In the genomic region with DNA sequence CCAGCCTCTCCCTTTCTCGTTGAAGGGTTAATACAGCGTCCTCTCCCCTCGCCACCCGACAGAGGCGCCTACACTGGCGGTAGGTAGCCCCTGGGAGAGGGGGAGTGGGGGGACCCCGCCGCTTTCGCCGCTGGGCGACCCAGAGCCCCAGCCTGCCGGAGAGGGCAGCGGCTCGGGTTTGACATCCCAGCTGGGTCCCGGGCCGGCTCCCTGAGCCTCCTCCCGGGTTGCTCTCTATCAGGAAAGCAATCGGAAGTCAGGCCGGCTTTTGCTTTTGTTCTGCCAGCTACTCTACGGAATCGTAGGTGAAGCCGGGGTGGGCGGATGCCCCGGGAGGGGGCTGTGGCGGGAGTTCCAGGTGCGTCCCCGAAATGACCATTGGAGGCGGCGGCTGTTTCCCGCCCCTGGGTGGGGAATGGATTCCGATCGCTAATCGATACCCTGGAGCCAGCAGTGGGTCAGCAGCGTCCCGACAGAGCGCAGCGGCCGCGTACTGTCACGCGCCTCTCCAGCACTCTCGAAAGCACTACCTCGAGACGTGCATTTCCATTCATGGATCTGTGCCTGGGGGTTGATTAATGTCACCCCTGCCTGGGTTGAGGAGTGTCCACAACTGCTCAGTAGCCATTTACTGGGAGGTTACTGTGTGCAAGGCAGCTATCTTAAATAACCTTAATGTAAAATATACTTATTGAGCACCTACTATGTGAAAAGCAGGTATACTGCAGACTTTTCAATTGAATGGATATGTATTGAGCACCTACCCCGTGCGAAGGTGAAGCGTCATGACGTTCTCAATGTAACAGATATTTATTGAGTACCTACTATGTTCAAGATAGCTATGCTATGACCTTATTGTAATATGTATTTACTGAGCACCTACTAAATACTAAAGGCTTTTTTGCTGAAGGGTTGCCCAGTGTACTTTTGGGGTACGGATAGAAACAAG, we compare ENCODE assay signal across 8 cellular contexts. TPM values are rescaled to one million over a fixed set of nuclear protein-coding genes. Genes with fewer than 3 reads are reported as not detected.
DNase-seq lines count a peak whose midpoint lies in the region; ATAC-seq lines count a peak whose summit lies in the region.

No MANE protein-coding gene starts in this region.

- peaks cover 3% of the 10 kb centered on the region for H3K9me3 Mint-ChIP-seq in activated naive CD4-positive, alpha-beta T cell treated with anti-CD3 and anti-CD28 coated beads, Interleukin-2, amount 50 U/mL, for 24 hours
- H3K9me3 Mint-ChIP-seq in activated naive CD4-positive, alpha-beta T cell treated with anti-CD3 and anti-CD28 coated beads for 36 hours, result peaks cover 3% of the 10 kb centered on the region
- H3K9me3 Mint-ChIP-seq in activated naive CD8-positive, alpha-beta T cell treated with anti-CD3 and anti-CD28 coated beads, Interleukin-2, amount 10 ng/mL, durations not matched to agents 7 days and 5 days, result peaks cover 3% of the 10 kb centered on the region
- H3K9me3 Mint-ChIP-seq in stimulated activated effector memory CD8-positive, alpha-beta T cell treated with anti-CD3 and anti-CD28 coated beads, Interleukin-12 subunit alpha, Interleukin-12 subunit beta, amount 100 ng/mL, for 72 hours, result peaks cover 1% of the 10 kb centered on the region

- no peak overlapping the region for H3K27ac Mint-ChIP-seq in activated naive CD4-positive, alpha-beta T cell treated with anti-CD3 and anti-CD28 coated beads, Interleukin-2, amount 50 U/mL, for 24 hours
- no peak overlapping the region for H3K27ac Mint-ChIP-seq in activated naive CD4-positive, alpha-beta T cell treated with anti-CD3 and anti-CD28 coated beads for 36 hours
- no peak overlapping the region for H3K27ac Mint-ChIP-seq in activated naive CD8-positive, alpha-beta T cell treated with anti-CD3 and anti-CD28 coated beads, Interleukin-2, amount 10 ng/mL, durations not matched to agents 7 days and 5 days
- no peak overlapping the region for H3K27ac Mint-ChIP-seq in stimulated activated effector memory CD8-positive, alpha-beta T cell treated with anti-CD3 and anti-CD28 coated beads, Interleukin-12 subunit alpha, Interleukin-12 subunit beta, amount 100 ng/mL, for 72 hours

- intact Hi-C loops in activated naive CD4-positive, alpha-beta T cell treated with anti-CD3 and anti-CD28 coated beads for 36 hours (cut with micrococcal nuclease), result no loop called here

- DNase-seq in activated naive CD4-positive, alpha-beta T cell treated with anti-CD3 and anti-CD28 coated beads for 36 hours, result no peak
- peak; percentile 35 for DNase-seq in activated naive CD8-positive, alpha-beta T cell treated with anti-CD3 and anti-CD28 coated beads, Interleukin-2, amount 10 ng/mL, durations not matched to agents 7 days and 5 days
- DNase-seq in iPS-NIHi11 (ENCODE audit: low spot score) (peak; percentile 35), cerebellum (ENCODE audit: low spot score) (no peak), SKM-1 treated with dmso at 0.1 percent for 144 hours (lab: John Stamatoyannopoulos, UW; ENCODE audit: unreplicated experiment) (no peak)
- DNase-seq in stimulated activated effector memory CD8-positive, alpha-beta T cell treated with anti-CD3 and anti-CD28 coated beads, Interleukin-12 subunit alpha, Interleukin-12 subunit beta, amount 100 ng/mL, for 72 hours (ENCODE audit: low spot score in 2 of 2), result no peak

- no peaks in the 10 kb centered on the region for H3K36me3 Mint-ChIP-seq in activated naive CD4-positive, alpha-beta T cell treated with anti-CD3 and anti-CD28 coated beads, Interleukin-2, amount 50 U/mL, for 24 hours
- peaks cover 2% of the 10 kb centered on the region for H3K36me3 Mint-ChIP-seq in activated naive CD4-positive, alpha-beta T cell treated with anti-CD3 and anti-CD28 coated beads for 36 hours (ENCODE audit: low read depth)
- no peaks in the 10 kb centered on the region for H3K36me3 Mint-ChIP-seq in activated naive CD8-positive, alpha-beta T cell treated with anti-CD3 and anti-CD28 coated beads, Interleukin-2, amount 10 ng/mL, durations not matched to agents 7 days and 5 days
- H3K36me3 Mint-ChIP-seq in stimulated activated effector memory CD8-positive, alpha-beta T cell treated with anti-CD3 and anti-CD28 coated beads, Interleukin-12 subunit alpha, Interleukin-12 subunit beta, amount 100 ng/mL, for 72 hours, result no peaks in the 10 kb centered on the region

- CTCF ChIA-PET in activated naive CD4-positive, alpha-beta T cell treated with anti-CD3 and anti-CD28 coated beads for 36 hours (lab: Charles Lee), result no interaction called here

- H3K4me3 Mint-ChIP-seq in activated naive CD4-positive, alpha-beta T cell treated with anti-CD3 and anti-CD28 coated beads, Interleukin-2, amount 50 U/mL, for 24 hours, result peak overlapping the region; percentile 47
- no peak overlapping the region for H3K4me3 Mint-ChIP-seq in activated naive CD4-positive, alpha-beta T cell treated with anti-CD3 and anti-CD28 coated beads for 36 hours
- H3K4me3 Mint-ChIP-seq in activated naive CD8-positive, alpha-beta T cell treated with anti-CD3 and anti-CD28 coated beads, Interleukin-2, amount 10 ng/mL, durations not matched to agents 7 days and 5 days, result peak overlapping the region; percentile 30
- H3K4me3 Mint-ChIP-seq in stimulated activated effector memory CD8-positive, alpha-beta T cell treated with anti-CD3 and anti-CD28 coated beads, Interleukin-12 subunit alpha, Interleukin-12 subunit beta, amount 100 ng/mL, for 72 hours, result peak overlapping the region; percentile 28

- peaks cover 50% of the 10 kb centered on the region for H3K27me3 Mint-ChIP-seq in activated naive CD4-positive, alpha-beta T cell treated with anti-CD3 and anti-CD28 coated beads, Interleukin-2, amount 50 U/mL, for 24 hours
- H3K27me3 Mint-ChIP-seq in activated naive CD4-positive, alpha-beta T cell treated with anti-CD3 and anti-CD28 coated beads for 36 hours (ENCODE audit: low read depth), result peaks cover 49% of the 10 kb centered on the region
- peaks cover 49% of the 10 kb centered on the region for H3K27me3 Mint-ChIP-seq in activated naive CD8-positive, alpha-beta T cell treated with anti-CD3 and anti-CD28 coated beads, Interleukin-2, amount 10 ng/mL, durations not matched to agents 7 days and 5 days

- ATAC-seq in activated naive CD8-positive, alpha-beta T cell treated with anti-CD3 and anti-CD28 coated beads, Interleukin-2, amount 10 ng/mL, durations not matched to agents 7 days and 5 days (ENCODE audit: low read depth), result no peak
- no peak for ATAC-seq in stimulated activated effector memory CD8-positive, alpha-beta T cell treated with anti-CD3 and anti-CD28 coated beads, Interleukin-12 subunit alpha, Interleukin-12 subunit beta, amount 100 ng/mL, for 72 hours
- no peak for ATAC-seq in HG03280 (IDR thresholded peaks at IDR 0.05; ENCODE audit: unreplicated experiment)

- H3K4me1 Mint-ChIP-seq in activated naive CD4-positive, alpha-beta T cell treated with anti-CD3 and anti-CD28 coated beads, Interleukin-2, amount 50 U/mL, for 24 hours, result peaks cover 3% of the 10 kb centered on the region
- peaks cover 3% of the 10 kb centered on the region for H3K4me1 Mint-ChIP-seq in activated naive CD4-positive, alpha-beta T cell treated with anti-CD3 and anti-CD28 coated beads for 36 hours (ENCODE audit: low read depth)
- H3K4me1 Mint-ChIP-seq in activated naive CD8-positive, alpha-beta T cell treated with anti-CD3 and anti-CD28 coated beads, Interleukin-2, amount 10 ng/mL, durations not matched to agents 7 days and 5 days, result no peaks in the 10 kb centered on the region
- no peaks in the 10 kb centered on the region for H3K4me1 Mint-ChIP-seq in stimulated activated effector memory CD8-positive, alpha-beta T cell treated with anti-CD3 and anti-CD28 coated beads, Interleukin-12 subunit alpha, Interleukin-12 subunit beta, amount 100 ng/mL, for 72 hours

- POLR2A ChIA-PET in activated naive CD8-positive, alpha-beta T cell treated with anti-CD3 and anti-CD28 coated beads, Interleukin-2, amount 10 ng/mL, durations not matched to agents 7 days and 5 days (lab: Charles Lee), result no interaction called here

RNA-seq across cellular contexts. Expression of a gene that starts 1.1 kb away (rescaled TPM):
- total RNA-seq in activated naive CD4-positive, alpha-beta T cell treated with anti-CD3 and anti-CD28 coated beads for 36 hours, result not detected
- not detected for total RNA-seq in activated naive CD8-positive, alpha-beta T cell treated with anti-CD3 and anti-CD28 coated beads, Interleukin-2, amount 10 ng/mL, durations not matched to agents 7 days and 5 days
- 19.5 TPM for total RNA-seq in cerebellum

Comparison
In these comparisons a context has a peak if more than half of its experiments do, and no peak if none do; other contexts are left out.
1. DNase-seq: peak in activated naive CD8-positive, alpha-beta T cell treated with anti-CD3 and anti-CD28 coated beads, Interleukin-2, amount 10 ng/mL, durations not matched to agents 7 days and 5 days (single experiment) and iPS-NIHi11 (single experiment); none in activated naive CD4-positive, alpha-beta T cell treated with anti-CD3 and anti-CD28 coated beads for 36 hours (single experiment), stimulated activated effector memory CD8-positive, alpha-beta T cell treated with anti-CD3 and anti-CD28 coated beads, Interleukin-12 subunit alpha, Interleukin-12 subunit beta, amount 100 ng/mL, for 72 hours (0 of 2), cerebellum (single experiment) and SKM-1 treated with dmso at 0.1 percent for 144 hours (single experiment).
2. RNA of a gene that starts 1.1 kb away (total RNA-seq): 19.5 TPM in cerebellum (single experiment); not detected in activated naive CD4-positive, alpha-beta T cell treated with anti-CD3 and anti-CD28 coated beads for 36 hours and not detected in activated naive CD8-positive, alpha-beta T cell treated with anti-CD3 and anti-CD28 coated beads, Interleukin-2, amount 10 ng/mL, durations not matched to agents 7 days and 5 days; every median in the first group is over 10 times any median in the second.